In genomic region chr9:100020121-100020780, GRCh38 we compare ENCODE assay signal across 28 cellular contexts.
DNase-seq lines count a peak whose midpoint lies in the region; FAIRE-seq and TF ChIP-seq lines count a peak whose summit lies in the region.
"Had no signal": no experiment of that assay in that cellular context is flagged by ENCODE, and none has a peak within 500 bp of the region (broad histone marks: within the 10 kb centered on the region; RNA-seq: fewer than 3 reads in every experiment).

No MANE protein-coding gene starts in this region.

- no peak overlapping the region for H3K27ac ChIP-seq in prostate gland
- H3K27ac ChIP-seq: esophagus muscularis mucosa, parathyroid adenoma, sigmoid colon, thoracic aorta had no signal

- POLR2A ChIA-PET in BJ (lab: Charles Lee), result no interaction called here
- POLR2A ChIA-PET in activated CD4-positive, alpha-beta T cell treated with anti-CD3 and anti-CD28 coated beads, Interleukin-2, amount 10 ng/mL, durations not matched to agents 7 days and 5 days (lab: Charles Lee), result no interaction called here

- FAIRE-seq in GM19239 (lab: Jason Lieb, UNC), result peak; percentile 82

- DNase-seq in BJ (ENCODE audit: low read depth) (peak; percentile 15), GM19239 (ENCODE audit: insufficient read length, low spot score) (no peak), astrocyte of the cerebellum (ENCODE audit: low read depth) (peak; percentile 41), kidney tubule cell (ENCODE audit: low spot score) (peak; percentile 45), prostate gland (ENCODE audit: low spot score) (no peak), CD1c-positive myeloid dendritic cell (ENCODE audit: extremely low spot score) (no peak)
- DNase-seq in activated CD4-positive, alpha-beta T cell treated with anti-CD3 and anti-CD28 coated beads, Interleukin-2, amount 10 ng/mL, durations not matched to agents 7 days and 5 days, result no peak
- no peak for DNase-seq in stimulated activated CD4-positive, alpha-beta T cell treated with anti-CD3 and anti-CD28 coated beads, Interleukin-2, amount 100 ng/mL, for 24 hours
- DNase-seq: activated CD4-positive, alpha-beta T cell treated with anti-CD3 and anti-CD28 coated beads, Interleukin-2, amount 10 ng/mL, durations not matched to agents 24 days and 14 days; activated CD8-positive, alpha-beta memory T cell treated with anti-CD3 and anti-CD28 coated beads, Interleukin-2, amount 50 U/mL, for 4 hours; activated gamma-delta T cell treated with Interleukin-2 at 50 U/mL for 16 hours; cerebellar nuclear complex; DMS79 treated with DMSO at 0.1 percent for 48 hours; effector memory CD4-positive, alpha-beta T cell; glutamatergic neuron; MM.1S; NCI-H1694; NCI-H2171 treated with DMSO at 0.1 percent for 48 hours; NCI-H774; OCI-M1; SHP77; sigmoid colon had no signal

- CTCF ChIA-PET in BJ (lab: Yijun Ruan, JAX), result no interaction called here
- CTCF ChIA-PET in activated CD4-positive, alpha-beta T cell treated with anti-CD3 and anti-CD28 coated beads, Interleukin-2, amount 10 ng/mL, durations not matched to agents 7 days and 5 days (lab: Charles Lee), result no interaction called here

- no peak for TF ChIP-seq CTCF in BJ (IDR thresholded peaks at IDR 0.05; ENCODE audit: insufficient read depth, low read depth, low read length)
- TF ChIP-seq CTCF in astrocyte of the cerebellum (IDR thresholded peaks at IDR 0.05; ENCODE audit: low read depth, low read length, missing control alignments), result no peak
- TF ChIP-seq CTCF in prostate gland (IDR thresholded peaks at IDR 0.05), result no peak

- peaks cover 18% of the 10 kb centered on the region for H3K36me3 Mint-ChIP-seq in activated CD4-positive, alpha-beta T cell treated with anti-CD3 and anti-CD28 coated beads, Interleukin-2, amount 10 ng/mL, durations not matched to agents 7 days and 5 days (ENCODE audit: low read depth)

- no peak overlapping the region for H3K4me3 Mint-ChIP-seq in activated CD4-positive, alpha-beta T cell treated with anti-CD3 and anti-CD28 coated beads, Interleukin-2, amount 10 ng/mL, durations not matched to agents 7 days and 5 days
- H3K4me3 Mint-ChIP-seq: activated CD4-positive, alpha-beta T cell treated with anti-CD3 and anti-CD28 coated beads, Interleukin-2, amount 10 ng/mL, durations not matched to agents 24 days and 14 days; GM23338; natural killer cell treated with Interleukin-12 subunit alpha and Interleukin-12 subunit beta and Interleukin-15 and Interleukin-18, amount 100 ng/mL, for 72 hours; stimulated activated memory B cell treated with anti-CD40 and anti-IgM and Interleukin-4, amounts not matched to agents 10 μg/mL and 1 μg/mL and 100 μg/mL, for 72 hours had no signal

- H3K4me1 ChIP-seq in prostate gland (replicated peaks), result no peaks in the 10 kb centered on the region
- H3K4me1 ChIP-seq: esophagus muscularis mucosa, parathyroid adenoma, sigmoid colon had no signal

- in situ Hi-C loops in astrocyte of the cerebellum (cut with HindIII; ENCODE audit: low sequenced_read_pairs), result no loop called here

- 90% methylated on average over 5 of the region's 5 CpGs for WGBS in prostate gland

- no peak for TF ChIP-seq POLR2A in prostate gland (IDR thresholded peaks at IDR 0.05)

- no peak overlapping the region for H3K27ac Mint-ChIP-seq in activated CD4-positive, alpha-beta T cell treated with anti-CD3 and anti-CD28 coated beads, Interleukin-2, amount 10 ng/mL, durations not matched to agents 7 days and 5 days
- H3K27ac Mint-ChIP-seq: activated CD4-positive, alpha-beta T cell treated with anti-CD3 and anti-CD28 coated beads, Interleukin-2, amount 10 ng/mL, durations not matched to agents 24 days and 14 days; GM23338; stimulated activated memory B cell treated with anti-CD40 and anti-IgM and Interleukin-4, amounts not matched to agents 10 μg/mL and 1 μg/mL and 100 μg/mL, for 72 hours had no signal

- intact Hi-C loops in prostate gland (cut with DNase I), result loop anchor here (10.0 kb wide), 2 partner anchors 305 to 755 kb away; no protein-coding TSS in a partner anchor

- H3K27me3 Mint-ChIP-seq in activated CD4-positive, alpha-beta T cell treated with anti-CD3 and anti-CD28 coated beads, Interleukin-2, amount 10 ng/mL, durations not matched to agents 7 days and 5 days, result no peaks in the 10 kb centered on the region
- H3K27me3 Mint-ChIP-seq: activated CD4-positive, alpha-beta T cell treated with anti-CD3 and anti-CD28 coated beads, Interleukin-2, amount 10 ng/mL, durations not matched to agents 24 days and 14 days; natural killer cell treated with Interleukin-12 subunit alpha and Interleukin-12 subunit beta and Interleukin-15 and Interleukin-18, amount 100 ng/mL, for 72 hours; stimulated activated memory B cell treated with anti-CD40 and anti-IgM and Interleukin-4, amounts not matched to agents 10 μg/mL and 1 μg/mL and 100 μg/mL, for 72 hours had no signal

- no peaks in the 10 kb centered on the region for H3K9me3 Mint-ChIP-seq in activated CD4-positive, alpha-beta T cell treated with anti-CD3 and anti-CD28 coated beads, Interleukin-2, amount 10 ng/mL, durations not matched to agents 7 days and 5 days
- H3K9me3 Mint-ChIP-seq: activated CD4-positive, alpha-beta T cell treated with anti-CD3 and anti-CD28 coated beads, Interleukin-2, amount 10 ng/mL, durations not matched to agents 24 days and 14 days; GM23338; natural killer cell treated with Interleukin-12 subunit alpha and Interleukin-12 subunit beta and Interleukin-15 and Interleukin-18, amount 100 ng/mL, for 72 hours; stimulated activated memory B cell treated with anti-CD40 and anti-IgM and Interleukin-4, amounts not matched to agents 10 μg/mL and 1 μg/mL and 100 μg/mL, for 72 hours had no signal

- H3K36me3 ChIP-seq in BJ (ENCODE audit: control insufficient read depth, insufficient read depth, low read length) (peaks cover 2% of the 10 kb centered on the region; the same call in 1 of the 2 replicates), prostate gland (no peaks in the 10 kb centered on the region)

- H3K4me3 ChIP-seq in BJ (ENCODE audit: low read depth, low read length), result no peak overlapping the region
- no peak overlapping the region for H3K4me3 ChIP-seq in astrocyte of the cerebellum (ENCODE audit: low read depth, low read length)
- H3K4me3 ChIP-seq in prostate gland, result no peak overlapping the region
- H3K4me3 ChIP-seq: esophagus muscularis mucosa, GM23338, sigmoid colon, thoracic aorta had no signal

- no peaks in the 10 kb centered on the region for H3K9me3 ChIP-seq in prostate gland
- H3K9me3 ChIP-seq: esophagus muscularis mucosa, sigmoid colon, thoracic aorta had no signal

- H3K27me3 ChIP-seq in BJ (ENCODE audit: control insufficient read depth, insufficient read depth, low read length) (no peaks in the 10 kb centered on the region), prostate gland (replicated peaks; ENCODE audit: insufficient read depth) (no peaks in the 10 kb centered on the region)
- H3K27me3 ChIP-seq: esophagus muscularis mucosa, sigmoid colon had no signal

- H3K4me1 Mint-ChIP-seq in activated CD4-positive, alpha-beta T cell treated with anti-CD3 and anti-CD28 coated beads, Interleukin-2, amount 10 ng/mL, durations not matched to agents 7 days and 5 days, result no peaks in the 10 kb centered on the region
- H3K4me1 Mint-ChIP-seq: activated CD4-positive, alpha-beta T cell treated with anti-CD3 and anti-CD28 coated beads, Interleukin-2, amount 10 ng/mL, durations not matched to agents 24 days and 14 days; GM23338 had no signal

Comparison
In these comparisons a context has a peak if more than half of its experiments do, and no peak if none do; other contexts are left out.
1. DNase-seq: peak in BJ (single experiment), astrocyte of the cerebellum (single experiment) and kidney tubule cell (single experiment); none in GM19239 (single experiment), prostate gland (single experiment), activated CD4-positive, alpha-beta T cell treated with anti-CD3 and anti-CD28 coated beads, Interleukin-2, amount 10 ng/mL, durations not matched to agents 7 days and 5 days (single experiment), CD1c-positive myeloid dendritic cell (single experiment) and stimulated activated CD4-positive, alpha-beta T cell treated with anti-CD3 and anti-CD28 coated beads, Interleukin-2, amount 100 ng/mL, for 24 hours (0 of 2).